8 cellular contexts compared by ENCODE assay signal in the genomic region with DNA sequence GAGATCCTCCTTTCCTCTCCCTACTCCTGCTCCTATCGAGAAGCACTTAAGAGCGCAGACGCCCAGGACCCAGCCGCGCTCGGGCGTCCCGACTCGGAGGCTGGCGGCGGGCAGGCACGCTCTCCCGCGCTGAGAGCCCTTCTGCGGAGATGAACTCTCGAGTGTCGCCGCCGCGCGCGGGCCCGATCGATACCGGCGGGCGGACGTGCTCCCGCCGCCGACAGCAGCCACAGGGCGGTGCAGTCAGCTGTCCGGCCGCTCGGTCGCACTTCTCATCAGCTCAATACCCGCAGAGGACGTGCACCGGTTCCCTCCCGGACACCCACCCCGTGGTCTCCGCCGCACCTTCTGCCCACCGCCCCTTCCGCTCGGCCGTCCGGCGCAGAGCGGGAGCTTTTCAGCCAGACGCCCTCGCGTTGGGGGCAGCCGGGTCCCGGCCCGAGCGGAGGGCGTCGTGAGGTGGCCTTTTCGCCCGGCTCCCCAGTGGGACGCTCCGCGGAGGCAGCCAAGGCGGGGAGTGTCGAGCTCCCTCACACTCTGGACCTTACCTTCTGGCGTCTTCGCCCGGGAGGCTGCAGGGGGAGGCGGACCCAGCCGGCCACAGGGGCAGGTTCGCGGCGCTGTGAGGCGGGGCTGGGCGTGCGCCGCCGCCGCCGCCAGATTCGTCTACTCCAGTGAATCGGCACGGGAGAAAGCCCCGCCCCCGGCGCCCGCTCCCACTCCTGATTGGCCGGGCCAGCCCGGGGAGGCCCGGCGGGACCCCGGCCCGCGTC. TPM values are rescaled to one million over a fixed set of nuclear protein-coding genes. Genes with fewer than 3 reads are reported as not detected.
DNase-seq lines count a peak whose midpoint lies in the region; ATAC-seq and TF ChIP-seq lines count a peak whose summit lies in the region.

No MANE protein-coding gene starts in this region.

- no peak overlapping the region for H3K9ac ChIP-seq in liver (ENCODE audit: low read depth in 1 of 2, low read length in 2 of 2)

- H3K36me3 ChIP-seq in liver (ENCODE audit: control insufficient read depth in 4 of 4, insufficient read depth in 3 of 4, low read depth in 1 of 4, low read length in 3 of 4): no peaks in the 10 kb centered on the region

- H3K4me1 ChIP-seq in liver (ENCODE audit: control insufficient read depth in 4 of 4, insufficient read depth in 4 of 4, low read length in 3 of 4): peaks cover 20 to 28% (median 26%) of the 10 kb centered on the region in 4 donors

- H3K4me3 ChIP-seq in choroid plexus epithelial cell (ENCODE audit: low read depth, low read length) (peak overlapping the region; percentile 51), liver (ENCODE audit: low read depth in 1 of 3, low read length in 3 of 3) (peak overlapping the region; percentile 42 to 62 (median 60))

- no peak overlapping the region for H3K27ac ChIP-seq in liver (ENCODE audit: low read depth in 1 of 2, low read length in 2 of 2)

- peak; percentile 66 to 85 for DNase-seq in NCI-H187 (lab: John Stamatoyannopoulos, UW)
- DNase-seq in NCI-H187 treated with DMSO at 0.1 percent for 48 hours (lab: John Stamatoyannopoulos, UW): no peak
- DNase-seq in NCI-H2029 treated with DMSO at 0.1 percent for 48 hours (lab: John Stamatoyannopoulos, UW): peak; percentile 98
- DNase-seq in activated CD4-positive, CD25-positive, alpha-beta regulatory T cell treated with anti-CD3 and anti-CD28 coated beads, Interleukin-2, amount 50 U/mL, for 72 hours: peak; percentile 77
- peak; percentile 41 for DNase-seq in choroid plexus epithelial cell (ENCODE audit: low read depth)
- DNase-seq in stimulated activated CD4-positive, alpha-beta T cell treated with anti-CD3 and anti-CD28 coated beads, Interleukin-4, amount 100 ng/mL, for 4 hours: peak; percentile 57 to 74

- TF ChIP-seq CTCF in choroid plexus epithelial cell (conservative IDR thresholded peaks at IDR 0.05; ENCODE audit: low read depth, low read length) (no peak), liver (IDR thresholded peaks at IDR 0.05; ENCODE audit: low read depth, low read length, missing input control) (no peak)

- peak; percentile 67 for ATAC-seq in HG02938 (IDR thresholded peaks at IDR 0.05; ENCODE audit: unreplicated experiment)

- 1% methylated on average over 95 of the region's 95 CpGs for WGBS in liver

- H3K9me3 ChIP-seq in liver (ENCODE audit: control insufficient read depth in 4 of 4, low read length in 3 of 4): peaks cover 0 to 9% (median 0%) of the 10 kb centered on the region in 4 donors

- H3K27me3 ChIP-seq in liver (ENCODE audit: control insufficient read depth in 4 of 4, insufficient read depth in 4 of 4, low read length in 3 of 4): peaks cover 0 to 6% (median 0%) of the 10 kb centered on the region in 4 donors

- TF ChIP-seq RAD21 in liver (IDR thresholded peaks at IDR 0.05): no peak

TF ChIP-seq in liver, 16 proteins besides CTCF, POLR2A, EP300 and RAD21:
- TF ChIP-seq RXRA (IDR thresholded peaks at IDR 0.05) (no peak), HNF4A (conservative IDR thresholded peaks at IDR 0.05) (no peak), JUND (IDR thresholded peaks at IDR 0.05) (no peak), HNF4G (IDR thresholded peaks at IDR 0.05) (no peak), TAF1 (conservative IDR thresholded peaks at IDR 0.05) (no peak)
- TF ChIP-seq, protein P1, sequence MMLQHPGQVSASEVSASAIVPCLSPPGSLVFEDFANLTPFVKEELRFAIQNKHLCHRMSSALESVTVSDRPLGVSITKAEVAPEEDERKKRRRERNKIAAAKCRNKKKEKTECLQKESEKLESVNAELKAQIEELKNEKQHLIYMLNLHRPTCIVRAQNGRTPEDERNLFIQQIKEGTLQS (IDR thresholded peaks at IDR 0.05): no peak
- TF ChIP-seq, protein P2, sequence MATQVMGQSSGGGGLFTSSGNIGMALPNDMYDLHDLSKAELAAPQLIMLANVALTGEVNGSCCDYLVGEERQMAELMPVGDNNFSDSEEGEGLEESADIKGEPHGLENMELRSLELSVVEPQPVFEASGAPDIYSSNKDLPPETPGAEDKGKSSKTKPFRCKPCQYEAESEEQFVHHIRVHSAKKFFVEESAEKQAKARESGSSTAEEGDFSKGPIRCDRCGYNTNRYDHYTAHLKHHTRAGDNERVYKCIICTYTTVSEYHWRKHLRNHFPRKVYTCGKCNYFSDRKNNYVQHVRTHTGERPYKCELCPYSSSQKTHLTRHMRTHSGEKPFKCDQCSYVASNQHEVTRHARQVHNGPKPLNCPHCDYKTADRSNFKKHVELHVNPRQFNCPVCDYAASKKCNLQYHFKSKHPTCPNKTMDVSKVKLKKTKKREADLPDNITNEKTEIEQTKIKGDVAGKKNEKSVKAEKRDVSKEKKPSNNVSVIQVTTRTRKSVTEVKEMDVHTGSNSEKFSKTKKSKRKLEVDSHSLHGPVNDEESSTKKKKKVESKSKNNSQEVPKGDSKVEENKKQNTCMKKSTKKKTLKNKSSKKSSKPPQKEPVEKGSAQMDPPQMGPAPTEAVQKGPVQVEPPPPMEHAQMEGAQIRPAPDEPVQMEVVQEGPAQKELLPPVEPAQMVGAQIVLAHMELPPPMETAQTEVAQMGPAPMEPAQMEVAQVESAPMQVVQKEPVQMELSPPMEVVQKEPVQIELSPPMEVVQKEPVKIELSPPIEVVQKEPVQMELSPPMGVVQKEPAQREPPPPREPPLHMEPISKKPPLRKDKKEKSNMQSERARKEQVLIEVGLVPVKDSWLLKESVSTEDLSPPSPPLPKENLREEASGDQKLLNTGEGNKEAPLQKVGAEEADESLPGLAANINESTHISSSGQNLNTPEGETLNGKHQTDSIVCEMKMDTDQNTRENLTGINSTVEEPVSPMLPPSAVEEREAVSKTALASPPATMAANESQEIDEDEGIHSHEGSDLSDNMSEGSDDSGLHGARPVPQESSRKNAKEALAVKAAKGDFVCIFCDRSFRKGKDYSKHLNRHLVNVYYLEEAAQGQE (IDR thresholded peaks at IDR 0.05): peak; percentile 59

RNA-seq across cellular contexts. Expression of a gene that starts 0.4 kb away (rescaled TPM):
- total RNA-seq in liver: under 1 TPM in 1 of 2 donors, not detected in 1; under 0.01 TPM
- polyA plus RNA-seq in liver: not detected
